In the genomic region with DNA sequence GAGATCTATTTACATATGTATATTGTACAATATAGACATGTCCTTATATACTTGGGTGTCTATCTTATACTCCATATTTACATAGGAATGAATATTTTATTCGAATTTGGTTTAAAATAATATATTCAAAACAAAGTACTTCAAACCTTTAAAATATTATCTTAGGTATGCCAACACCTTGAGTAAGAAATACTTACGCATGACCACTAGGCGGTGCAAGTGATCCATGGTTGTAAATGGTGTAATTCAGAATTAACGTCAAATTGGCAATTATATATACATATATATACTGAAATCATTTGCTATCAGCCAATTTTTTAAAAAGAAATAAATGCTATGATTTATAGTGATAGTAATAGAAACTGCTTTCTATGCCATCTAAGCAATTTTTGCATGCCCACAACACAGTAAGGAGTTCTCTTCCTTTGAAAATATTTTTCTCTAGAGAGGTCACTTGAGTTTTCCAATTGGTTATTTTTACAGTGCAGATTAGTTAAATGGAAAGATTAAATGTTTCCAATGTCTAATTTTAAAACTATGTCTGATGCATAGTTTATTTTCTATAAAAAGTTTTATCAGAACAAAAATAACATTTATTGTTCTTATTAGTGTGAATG, we compare ENCODE assay signal across 8 cellular contexts. TPM values are rescaled to one million over a fixed set of nuclear protein-coding genes. Genes with fewer than 3 reads are reported as not detected.
DNase-seq lines count a peak whose midpoint lies in the region; ATAC-seq, FAIRE-seq and TF ChIP-seq lines count a peak whose summit lies in the region.

No MANE protein-coding gene starts in this region.

- dilution Hi-C loops in mammary epithelial cell (cut with HindIII; ENCODE audit: low sequenced_read_pairs) = no loop called here

- DNase-seq in AG04449 (ENCODE audit: low read depth, low spot score) = no peak
- no peak for DNase-seq in GM13977 (ENCODE audit: low spot score)
- DNase-seq in LoVo (ENCODE audit: low spot score) = peak; percentile 53
- peak; percentile 38 for DNase-seq in T follicular helper cell (ENCODE audit: low read depth)
- DNase-seq in mammary epithelial cell = peak; percentile 27
- DNase-seq in mesenchymal stem cell = peak; percentile 56
- peak; percentile 34 to 41 for DNase-seq in stimulated activated naive CD8-positive, alpha-beta T cell treated with anti-CD3 and anti-CD28 coated beads, Interleukin-15, amount 100 ng/mL, for 72 hours
- no peak for DNase-seq in GM12891 (ENCODE audit: insufficient read length, low spot score)

- H3K4me2 ChIP-seq in mammary epithelial cell (ENCODE audit: insufficient read depth, low read depth, low read length) (no peak overlapping the region), mesenchymal stem cell (ENCODE audit: low read length, poor library complexity, severe bottlenecking) (no peak overlapping the region)

- H3K9me3 Mint-ChIP-seq in stimulated activated naive CD8-positive, alpha-beta T cell treated with anti-CD3 and anti-CD28 coated beads, Interleukin-15, amount 100 ng/mL, for 72 hours = no peaks in the 10 kb centered on the region

- H3K18ac ChIP-seq in mesenchymal stem cell (ENCODE audit: low read depth in 1 of 2, low read length in 2 of 2) = no peak overlapping the region

- H2BK12ac ChIP-seq in mesenchymal stem cell (ENCODE audit: low read length in 2 of 2) = no peak overlapping the region

- no peak overlapping the region for H3K27ac Mint-ChIP-seq in stimulated activated naive CD8-positive, alpha-beta T cell treated with anti-CD3 and anti-CD28 coated beads, Interleukin-15, amount 100 ng/mL, for 72 hours

- in situ Hi-C loops in GM13977 (cut with MboI; ENCODE audit: low pct_unique_long_range_greater_than_20kb, low sequenced_read_pairs, unreplicated experiment) = no loop called here
- in situ Hi-C loops in mammary epithelial cell (cut with MboI; ENCODE audit: low sequenced_read_pairs in 2 of 2) = no loop called here

- H3K4ac ChIP-seq in mesenchymal stem cell (ENCODE audit: low read depth in 1 of 2, low read length in 2 of 2) = no peak overlapping the region

- H3K4me3 Mint-ChIP-seq in stimulated activated naive CD8-positive, alpha-beta T cell treated with anti-CD3 and anti-CD28 coated beads, Interleukin-15, amount 100 ng/mL, for 72 hours = no peak overlapping the region

- H3K14ac ChIP-seq in mesenchymal stem cell (ENCODE audit: low read length in 2 of 2) = no peak overlapping the region

- H3K27ac ChIP-seq in mammary epithelial cell (ENCODE audit: insufficient read depth, low read depth, low read length) (no peak overlapping the region), mesenchymal stem cell (ENCODE audit: low read length, poor library complexity, severe bottlenecking) (no peak overlapping the region)

- H3K27me3 ChIP-seq in mammary epithelial cell (ENCODE audit: insufficient read depth, low read length) (no peaks in the 10 kb centered on the region), mesenchymal stem cell (ENCODE audit: control insufficient read depth in 1 of 2, insufficient read depth in 1 of 2, low read length in 2 of 2) (no peaks in the 10 kb centered on the region)

- H3K79me1 ChIP-seq in mesenchymal stem cell (replicated peaks; ENCODE audit: low read length, poor library complexity, severe bottlenecking) = no peaks in the 10 kb centered on the region

- H4K8ac ChIP-seq in mesenchymal stem cell (ENCODE audit: low read length) = no peak overlapping the region

- H3K36me3 ChIP-seq in mammary epithelial cell (ENCODE audit: insufficient read depth, low read length) (no peaks in the 10 kb centered on the region), mesenchymal stem cell (ENCODE audit: control insufficient read depth in 1 of 2, insufficient read depth in 2 of 2, low read depth in 1 of 2, low read length in 2 of 2) (no peaks in the 10 kb centered on the region)

- H3K27me3 Mint-ChIP-seq in stimulated activated naive CD8-positive, alpha-beta T cell treated with anti-CD3 and anti-CD28 coated beads, Interleukin-15, amount 100 ng/mL, for 72 hours = peaks cover 7% of the 10 kb centered on the region

- no peak overlapping the region for H2BK120ac ChIP-seq in mesenchymal stem cell (ENCODE audit: low read depth, low read length)

- WGBS in mammary epithelial cell (ENCODE audit: low coverage, missing lambda C conversion rate) = 1% methylated on average over 4 of the region's 4 CpGs
- WGBS in mesenchymal stem cell = no CpG with 5 or more reads among the region's 4 CpGs

- H3K4me1 Mint-ChIP-seq in stimulated activated naive CD8-positive, alpha-beta T cell treated with anti-CD3 and anti-CD28 coated beads, Interleukin-15, amount 100 ng/mL, for 72 hours = peaks cover 11% of the 10 kb centered on the region

- no peaks in the 10 kb centered on the region for H3K79me2 ChIP-seq in mammary epithelial cell (ENCODE audit: insufficient read depth, low read length)

- TF ChIP-seq CTCF in AG04449 (IDR thresholded peaks at IDR 0.05; ENCODE audit: insufficient read depth, low read length, missing control alignments) = peak; percentile 60
- peak; percentile 69 for TF ChIP-seq CTCF in GM13977 (IDR thresholded peaks at IDR 0.05; ENCODE audit: extremely low read depth, insufficient read depth, missing control alignments)
- TF ChIP-seq CTCF in mammary epithelial cell (conservative IDR thresholded peaks at IDR 0.05 in 1 of 2, IDR thresholded peaks at IDR 0.05 in 1 of 2; ENCODE audit: extremely low read depth in 1 of 2, insufficient read depth in 1 of 2, low read depth in 1 of 2, low read length in 2 of 2) = peak; percentile 77 to 86

- H2AFZ ChIP-seq in mammary epithelial cell (ENCODE audit: low read depth, low read length) = no peak overlapping the region
- H2AFZ ChIP-seq in mesenchymal stem cell (ENCODE audit: low read depth, low read length) = no peak overlapping the region

- no peak overlapping the region for H3K9ac ChIP-seq in mammary epithelial cell (ENCODE audit: insufficient read depth, low read length)
- peak overlapping the region; percentile 11 for H3K9ac ChIP-seq in mesenchymal stem cell (ENCODE audit: low read length)

- POLR2A ChIA-PET in AG04449 (lab: Yijun Ruan, JAX) = no interaction called here

- CTCF ChIA-PET in AG04449 (lab: Yijun Ruan, JAX) (interaction anchor here (0.9 to 4.3 kb wide), 6 partner anchors 36 to 559 kb away, joined by 3 to 28 read pairs (median 4); a partner anchor contains a TSS), mammary epithelial cell (lab: Charles Lee; ENCODE audit: low non-redundant PET) (no interaction called here)

- H3K4me3 ChIP-seq in AG04449 (ENCODE audit: low read depth, low read length) = no peak overlapping the region
- no peak overlapping the region for H3K4me3 ChIP-seq in mammary epithelial cell (replicated peaks in 1 of 3; ENCODE audit: insufficient read depth in 1 of 3, low read depth in 2 of 3, low read length in 3 of 3)
- no peak overlapping the region for H3K4me3 ChIP-seq in mesenchymal stem cell (ENCODE audit: insufficient read depth in 1 of 2, low read depth in 1 of 2, low read length in 2 of 2)

- H3K23ac ChIP-seq in mesenchymal stem cell (ENCODE audit: low read length in 2 of 2) = no peak overlapping the region

- H3K9me3 ChIP-seq in mammary epithelial cell (replicated peaks; ENCODE audit: insufficient read depth, low read length) (no peaks in the 10 kb centered on the region), mesenchymal stem cell (ENCODE audit: control insufficient read depth, low read length) (no peaks in the 10 kb centered on the region)

- no TSS peak for BruUV-seq in mammary epithelial cell (replicated peaks; lab: Mats Ljungman, UMichigan)

- H2BK5ac ChIP-seq in mesenchymal stem cell (ENCODE audit: low read depth, low read length, poor library complexity, severe bottlenecking) = no peak overlapping the region

- no peaks in the 10 kb centered on the region for H3K4me1 ChIP-seq in mammary epithelial cell (ENCODE audit: insufficient read depth, low read length)
- no peaks in the 10 kb centered on the region for H3K4me1 ChIP-seq in mesenchymal stem cell (ENCODE audit: control insufficient read depth, insufficient read depth, low read depth, low read length)

- ATAC-seq in stimulated activated naive CD8-positive, alpha-beta T cell treated with anti-CD3 and anti-CD28 coated beads, Interleukin-15, amount 100 ng/mL, for 72 hours = no peak

- no peak for FAIRE-seq in GM12891 (lab: Jason Lieb, UNC)

- H4K20me1 ChIP-seq in mammary epithelial cell (ENCODE audit: insufficient read depth, low read length) = no peaks in the 10 kb centered on the region

- no peak overlapping the region for H4K91ac ChIP-seq in mesenchymal stem cell (ENCODE audit: low read length)

- intact Hi-C loops in mammary epithelial cell (cut with micrococcal nuclease) = loop anchor here (2.0 kb wide), 2 partner anchors 94 to 560 kb away; no protein-coding TSS in a partner anchor

- TF ChIP-seq POLR2A in GM12891 (IDR thresholded peaks at IDR 0.05; ENCODE audit: low read depth, low read length) = no peak

- H2BK15ac ChIP-seq in mesenchymal stem cell (ENCODE audit: low read depth, poor library complexity, severe bottlenecking) = no peak overlapping the region

- no peak overlapping the region for H2AK5ac ChIP-seq in mesenchymal stem cell (ENCODE audit: low read length, severe bottlenecking)

TF ChIP-seq in GM12891, 5 proteins besides CTCF, POLR2A, EP300 and RAD21:
- TF ChIP-seq SPI1 (IDR thresholded peaks at IDR 0.05; ENCODE audit: low read depth, low read length) = no peak
- no peak for TF ChIP-seq PAX5 (IDR thresholded peaks at IDR 0.05; ENCODE audit: insufficient read depth, low read length, severe bottlenecking)
- TF ChIP-seq POLR2AphosphoS5 (IDR thresholded peaks at IDR 0.05; ENCODE audit: low read depth, low read length) = no peak
- TF ChIP-seq POU2F2 (IDR thresholded peaks at IDR 0.05; ENCODE audit: low read depth, low read length) = no peak
- TF ChIP-seq TAF1 (IDR thresholded peaks at IDR 0.05; ENCODE audit: low read depth, low read length) = no peak

RNA-seq across cellular contexts. Expression of a gene that starts 37.5 kb away (rescaled TPM):
- total RNA-seq in mammary epithelial cell = 10 to 100 TPM; 13.6 to 16.2 TPM
- polyA plus RNA-seq in mammary epithelial cell = 11.0 TPM
- not detected for polyA minus RNA-seq in mammary epithelial cell
- 17.9 TPM for polyA plus RNA-seq in mesenchymal stem cell (2013, experiment 1 of 2)
- polyA plus RNA-seq in mesenchymal stem cell (2013, experiment 2 of 2) = 18.4 TPM
- polyA plus RNA-seq in GM12891 (2012; ENCODE audit: low read depth, missing spikeins) = 13.0 TPM

Comparison
In these comparisons a context has a peak if more than half of its experiments do, and no peak if none do; other contexts are left out.
1. DNase-seq: peak in LoVo (single experiment), T follicular helper cell (single experiment), mammary epithelial cell (single experiment), mesenchymal stem cell (single experiment) and stimulated activated naive CD8-positive, alpha-beta T cell treated with anti-CD3 and anti-CD28 coated beads, Interleukin-15, amount 100 ng/mL, for 72 hours (2 of 2); none in AG04449 (single experiment), GM13977 (single experiment) and GM12891 (single experiment).
2. Peak in every context shown above with its lines, with median percentiles within 50 percentile points of each other: CTCF ChIP-seq.